In genomic region chr9:116000748-116001329, GRCh38 we compare ENCODE assay signal across 8 cellular contexts.
DNase-seq lines count a peak whose midpoint lies in the region; ATAC-seq and TF ChIP-seq lines count a peak whose summit lies in the region.

No MANE protein-coding gene starts in this region.

- H3K36me3 ChIP-seq in brain microvascular endothelial cell (replicated peaks), result no peaks in the 10 kb centered on the region

- no peak overlapping the region for H3K4me3 ChIP-seq in GM12875 (ENCODE audit: low read depth, low read length)
- H3K4me3 ChIP-seq in brain microvascular endothelial cell (ENCODE audit: low read depth, low read length), result no peak overlapping the region

- H3K27me3 ChIP-seq in brain microvascular endothelial cell (replicated peaks), result no peaks in the 10 kb centered on the region

- peak; percentile 85 for TF ChIP-seq CTCF in 22Rv1 (IDR thresholded peaks at IDR 0.05)
- peak; percentile 43; the same call in 1 of the 2 replicates for TF ChIP-seq CTCF in GM12875 (IDR thresholded peaks at IDR 0.05; ENCODE audit: borderline replicate concordance, insufficient read depth, low read depth, low read length)
- peak; percentile 68 for TF ChIP-seq CTCF in brain microvascular endothelial cell (IDR thresholded peaks at IDR 0.05; ENCODE audit: low read depth, low read length, missing control alignments)

- DNase-seq in HK-2 (ENCODE audit: unreplicated experiment), result peak; percentile 21
- DNase-seq in brain microvascular endothelial cell, result no peak
- DNase-seq in retina, result peak; percentile 12
- DNase-seq in kidney glomerular epithelial cell (lab: John Stamatoyannopoulos, UW), result no peak

- H3K27ac ChIP-seq in 22Rv1, result no peak overlapping the region
- no peak overlapping the region for H3K27ac ChIP-seq in brain microvascular endothelial cell

- in situ Hi-C loops in brain microvascular endothelial cell (cut with HindIII; ENCODE audit: low pct_ligation_motif_present, low sequenced_read_pairs), result no loop called here

- no peak for ATAC-seq in GM21515 (IDR thresholded peaks at IDR 0.05; ENCODE audit: unreplicated experiment)
- ATAC-seq in HG03571 (IDR thresholded peaks at IDR 0.05; ENCODE audit: unreplicated experiment), result no peak

Comparison
In these comparisons a context has a peak if more than half of its experiments do, and no peak if none do; other contexts are left out.
1. DNase-seq: peak in HK-2 (single experiment) and retina (single experiment); none in brain microvascular endothelial cell (single experiment) and kidney glomerular epithelial cell (single experiment).
2. Peak in every context shown above with its lines, with median percentiles within 50 percentile points of each other: CTCF ChIP-seq.